Comparison of ENCODE assay signal across 8 cellular contexts in the genomic region with DNA sequence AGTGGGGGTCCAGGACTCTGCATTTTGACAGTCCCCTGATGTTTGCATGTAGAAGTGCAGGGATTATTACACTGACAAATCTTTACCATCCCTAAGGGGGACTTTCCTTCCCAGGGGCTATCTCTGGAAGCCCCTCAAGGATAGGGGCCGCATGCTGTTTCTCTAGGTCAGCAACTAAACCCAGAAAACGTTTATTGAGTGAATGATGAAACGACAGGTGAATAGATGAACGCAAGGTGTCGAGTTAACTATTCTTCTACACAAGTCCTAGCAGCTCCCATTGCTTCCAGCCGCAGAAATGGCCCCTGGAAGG. TPM values are rescaled to one million over a fixed set of nuclear protein-coding genes. Genes with fewer than 3 reads are reported as not detected.
DNase-seq lines count a peak whose midpoint lies in the region; ATAC-seq, FAIRE-seq and TF ChIP-seq lines count a peak whose summit lies in the region.

No MANE protein-coding gene starts in this region.

- H3K4me1 ChIP-seq in keratinocyte (ENCODE audit: control insufficient read depth, extremely low read depth, insufficient read depth, low read length) (no peaks in the 10 kb centered on the region), foreskin keratinocyte (no peaks in the 10 kb centered on the region)

- peaks cover 16% of the 10 kb centered on the region for H3K4me1 Mint-ChIP-seq in activated CD4-positive, alpha-beta T cell treated with anti-CD3 and anti-CD28 coated beads for 36 hours

- dilution Hi-C loops in keratinocyte (cut with MboI; ENCODE audit: extremely low pct_ligation_motif_present, low sequenced_read_pairs): no loop called here

- CTCF ChIA-PET in activated CD4-positive, alpha-beta T cell treated with anti-CD3 and anti-CD28 coated beads for 36 hours (lab: Charles Lee): interaction anchor here (0.6 to 6.0 kb wide), 2 partner anchors 464 to 660 kb away, joined by 3 to 28 read pairs; partner anchors contain the start of gene DTWD2

- H3K27me3 ChIP-seq in keratinocyte (ENCODE audit: control insufficient read depth, extremely low read depth, insufficient read depth, low read length) (no peaks in the 10 kb centered on the region), foreskin keratinocyte (no peaks in the 10 kb centered on the region)

- peak overlapping the region; percentile 5 for H2AFZ ChIP-seq in keratinocyte (ENCODE audit: control insufficient read depth, low read length)

- H3K4me2 ChIP-seq in keratinocyte (ENCODE audit: control insufficient read depth, extremely low read depth, insufficient read depth, low read depth, low read length): peak overlapping the region; percentile 11

- peaks cover 3% of the 10 kb centered on the region for H3K9me3 Mint-ChIP-seq in activated CD4-positive, alpha-beta T cell treated with anti-CD3 and anti-CD28 coated beads for 36 hours (ENCODE audit: low read depth)
- no peaks in the 10 kb centered on the region for H3K9me3 Mint-ChIP-seq in activated naive CD4-positive, alpha-beta T cell treated with anti-CD3 and anti-CD28 coated beads, Interleukin-2, amount 50 U/mL, for 72 hours

- TF ChIP-seq CTCF in keratinocyte (optimal IDR thresholded peaks at IDR 0.05 in 1 of 3, IDR thresholded peaks at IDR 0.05 in 1 of 3, conservative IDR thresholded peaks at IDR 0.05 in 1 of 3; ENCODE audit: extremely low read depth in 1 of 3, insufficient read depth in 2 of 3, low read length in 3 of 3) (no peak), foreskin keratinocyte (conservative IDR thresholded peaks at IDR 0.05) (no peak)

- peak overlapping the region; percentile 81 for H3K9ac ChIP-seq in keratinocyte (ENCODE audit: control insufficient read depth, extremely low read depth, insufficient read depth, low read length)

- peak overlapping the region; percentile 86 for H3K4me3 Mint-ChIP-seq in activated CD4-positive, alpha-beta T cell treated with anti-CD3 and anti-CD28 coated beads for 36 hours

- ATAC-seq in activated CD4-positive, alpha-beta T cell treated with anti-CD3 and anti-CD28 coated beads for 36 hours: no peak
- ATAC-seq in activated naive CD4-positive, alpha-beta T cell treated with anti-CD3 and anti-CD28 coated beads, Interleukin-2, amount 50 U/mL, for 72 hours: no peak
- no peak for ATAC-seq in foreskin keratinocyte

- FAIRE-seq in keratinocyte (lab: Jason Lieb, UNC): no peak

- H3K27me3 Mint-ChIP-seq in activated CD4-positive, alpha-beta T cell treated with anti-CD3 and anti-CD28 coated beads for 36 hours: peaks cover 3% of the 10 kb centered on the region

- POLR2A ChIA-PET in activated CD4-positive, alpha-beta T cell treated with anti-CD3 and anti-CD28 coated beads for 36 hours (lab: Charles Lee): no interaction called here

- H3K36me3 ChIP-seq in keratinocyte (ENCODE audit: control insufficient read depth in 2 of 2, extremely low read depth in 1 of 2, insufficient read depth in 2 of 2, low read length in 2 of 2): no peaks in the 10 kb centered on the region

- H3K27ac ChIP-seq in keratinocyte (ENCODE audit: control insufficient read depth, insufficient read depth, low read length) (no peak overlapping the region), substantia nigra (ENCODE audit: low read depth, low read length, poor library complexity, severe bottlenecking) (peak overlapping the region; percentile 85), foreskin keratinocyte (no peak overlapping the region)

- intact Hi-C loops in activated CD4-positive, alpha-beta T cell treated with anti-CD3 and anti-CD28 coated beads for 36 hours (cut with DNase I, micrococcal nuclease): loop anchor here in 1 of 2 experiments (1.0 kb wide), 3 partner anchors 184 to 464 kb away; partner anchors contain the start of genes DMXL1 and DTWD2

- H3K4me3 ChIP-seq in keratinocyte (ENCODE audit: control insufficient read depth in 2 of 3, extremely low read depth in 1 of 3, insufficient read depth in 2 of 3, low read depth in 1 of 3, low read length in 3 of 3): peak overlapping the region; percentile 81 to 94 (median 87)

- no peak for DNase-seq in activated CD4-positive, alpha-beta T cell treated with anti-CD3 and anti-CD28 coated beads for 36 hours
- DNase-seq in activated CD4-positive, alpha-beta T cell treated with anti-CD3 and anti-CD28 coated beads, Interleukin-2, amount 50 U/mL, for 48 hours: no peak
- no peak for DNase-seq in activated naive CD4-positive, alpha-beta T cell treated with anti-CD3 and anti-CD28 coated beads, Interleukin-2, amount 50 U/mL, for 72 hours (ENCODE audit: low spot score in 2 of 2)
- DNase-seq in keratinocyte (ENCODE audit: low read depth, low spot score) (no peak), substantia nigra (lab: John Stamatoyannopoulos, UW) (no peak), foreskin keratinocyte (no peak), hypothalamus (lab: John Stamatoyannopoulos, UW) (no peak), OCI-M1 (lab: John Stamatoyannopoulos, UW) (no peak)

- H3K36me3 Mint-ChIP-seq in activated CD4-positive, alpha-beta T cell treated with anti-CD3 and anti-CD28 coated beads for 36 hours (ENCODE audit: low read depth): peaks cover 3% of the 10 kb centered on the region
- H3K36me3 Mint-ChIP-seq in activated naive CD4-positive, alpha-beta T cell treated with anti-CD3 and anti-CD28 coated beads, Interleukin-2, amount 50 U/mL, for 72 hours: peaks cover 0 to 5% of the 10 kb centered on the region in 2 donors

- H3K79me2 ChIP-seq in keratinocyte (ENCODE audit: control insufficient read depth, insufficient read depth, low read length): peaks cover 11% of the 10 kb centered on the region

- no peaks in the 10 kb centered on the region for H4K20me1 ChIP-seq in keratinocyte (ENCODE audit: control insufficient read depth, extremely low read depth, insufficient read depth, low read length)

- H3K9me1 ChIP-seq in keratinocyte (ENCODE audit: control insufficient read depth, extremely low read depth, insufficient read depth, low read length): no peaks in the 10 kb centered on the region

- H3K9me3 ChIP-seq in keratinocyte (ENCODE audit: control insufficient read depth, low read depth, low read length): no peaks in the 10 kb centered on the region

- peak overlapping the region; percentile 87 for H3K27ac Mint-ChIP-seq in activated CD4-positive, alpha-beta T cell treated with anti-CD3 and anti-CD28 coated beads for 36 hours
- peak overlapping the region; percentile 79 to 86 for H3K27ac Mint-ChIP-seq in activated naive CD4-positive, alpha-beta T cell treated with anti-CD3 and anti-CD28 coated beads, Interleukin-2, amount 50 U/mL, for 72 hours

RNA-seq across cellular contexts. Expression of gene HSD17B4, which starts 0.3 kb away (rescaled TPM):
- 100 to 1,000 TPM in 1 of 2 experiments, 10 to 100 TPM in 1; 92.3 to 113 TPM for total RNA-seq in activated CD4-positive, alpha-beta T cell treated with anti-CD3 and anti-CD28 coated beads for 36 hours
- total RNA-seq in activated naive CD4-positive, alpha-beta T cell treated with anti-CD3 and anti-CD28 coated beads, Interleukin-2, amount 50 U/mL, for 72 hours: 10 to 100 TPM; 49.7 to 85.1 TPM
- polyA plus RNA-seq in keratinocyte: 121 to 154 TPM (median 149 TPM) in 3 replicates
- polyA plus RNA-seq in keratinocyte (2011; ENCODE audit: low read depth): 77.0 TPM
- polyA plus RNA-seq in keratinocyte (2011; cell fraction: cytosol; rRNA removed): 101 and 205 TPM in 2 replicates
- 216 and 219 TPM in 2 replicates for polyA plus RNA-seq in keratinocyte (2011; cell fraction: nucleus; rRNA removed)
- polyA plus RNA-seq in keratinocyte (2012; ENCODE audit: low replicate concordance): 95.6 and 120 TPM in 2 replicates
- 100 to 280 TPM (median 213 TPM) in 3 replicates for polyA minus RNA-seq in keratinocyte
- polyA minus RNA-seq in keratinocyte (2011; cell fraction: cytosol; rRNA and poly(A)+ RNA removed): 107 TPM
- 126 and 173 TPM in 2 replicates for polyA minus RNA-seq in keratinocyte (2011; cell fraction: nucleus; rRNA and poly(A)+ RNA removed)
- 119 and 124 TPM in 2 replicates for total RNA-seq in foreskin keratinocyte
- polyA plus RNA-seq in foreskin keratinocyte: 89.8 and 97.6 TPM in 2 replicates
